1 cellular context compared by ENCODE assay signal in genomic region chr10:86440874-86441838, GRCh38.
TF ChIP-seq lines count a peak whose summit lies in the region.

No MANE protein-coding gene starts in this region.

TF ChIP-seq in HepG2, 621 proteins besides CTCF, POLR2A, EP300 and RAD21 (continued from another document and continues in another):
- TF ChIP-seq, protein P1, sequence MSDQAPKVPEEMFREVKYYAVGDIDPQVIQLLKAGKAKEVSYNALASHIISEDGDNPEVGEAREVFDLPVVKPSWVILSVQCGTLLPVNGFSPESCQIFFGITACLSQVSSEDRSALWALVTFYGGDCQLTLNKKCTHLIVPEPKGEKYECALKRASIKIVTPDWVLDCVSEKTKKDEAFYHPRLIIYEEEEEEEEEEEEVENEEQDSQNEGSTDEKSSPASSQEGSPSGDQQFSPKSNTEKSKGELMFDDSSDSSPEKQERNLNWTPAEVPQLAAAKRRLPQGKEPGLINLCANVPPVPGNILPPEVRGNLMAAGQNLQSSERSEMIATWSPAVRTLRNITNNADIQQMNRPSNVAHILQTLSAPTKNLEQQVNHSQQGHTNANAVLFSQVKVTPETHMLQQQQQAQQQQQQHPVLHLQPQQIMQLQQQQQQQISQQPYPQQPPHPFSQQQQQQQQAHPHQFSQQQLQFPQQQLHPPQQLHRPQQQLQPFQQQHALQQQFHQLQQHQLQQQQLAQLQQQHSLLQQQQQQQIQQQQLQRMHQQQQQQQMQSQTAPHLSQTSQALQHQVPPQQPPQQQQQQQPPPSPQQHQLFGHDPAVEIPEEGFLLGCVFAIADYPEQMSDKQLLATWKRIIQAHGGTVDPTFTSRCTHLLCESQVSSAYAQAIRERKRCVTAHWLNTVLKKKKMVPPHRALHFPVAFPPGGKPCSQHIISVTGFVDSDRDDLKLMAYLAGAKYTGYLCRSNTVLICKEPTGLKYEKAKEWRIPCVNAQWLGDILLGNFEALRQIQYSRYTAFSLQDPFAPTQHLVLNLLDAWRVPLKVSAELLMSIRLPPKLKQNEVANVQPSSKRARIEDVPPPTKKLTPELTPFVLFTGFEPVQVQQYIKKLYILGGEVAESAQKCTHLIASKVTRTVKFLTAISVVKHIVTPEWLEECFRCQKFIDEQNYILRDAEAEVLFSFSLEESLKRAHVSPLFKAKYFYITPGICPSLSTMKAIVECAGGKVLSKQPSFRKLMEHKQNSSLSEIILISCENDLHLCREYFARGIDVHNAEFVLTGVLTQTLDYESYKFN (CRISPR knock-in tag; conservative IDR thresholded peaks at IDR 0.05), result peak; percentile 99
- TF ChIP-seq TBL1XR1 (IDR thresholded peaks at IDR 0.05; ENCODE audit: borderline replicate concordance, low read length, partially characterized antibody) (peak; percentile 38), ZNF782 (CRISPR knock-in tag; IDR thresholded peaks at IDR 0.05; ENCODE audit: borderline replicate concordance) (no peak), MIXL1 (CRISPR knock-in tag; IDR thresholded peaks at IDR 0.05) (peak; percentile 35; the same call in 1 of the 2 replicates), CEBPB (IDR thresholded peaks at IDR 0.05; ENCODE audit: borderline replicate concordance, low read depth, low read length) (0 out of 2 replicates have a peak, but pooled peaks have one; percentile 18), GATAD1 (CRISPR knock-in tag; IDR thresholded peaks at IDR 0.05) (no peak), CBX5 (CRISPR knock-in tag; IDR thresholded peaks at IDR 0.05; ENCODE audit: borderline replicate concordance) (no peak), ARID3A (IDR thresholded peaks at IDR 0.05; ENCODE audit: low read depth, low read length) (peak; percentile 77), ZC3H4 (CRISPR knock-in tag; IDR thresholded peaks at IDR 0.05; ENCODE audit: borderline replicate concordance) (no peak), ZNF138 (CRISPR knock-in tag; IDR thresholded peaks at IDR 0.05; ENCODE audit: low read depth) (no peak), ZNF724P (CRISPR knock-in tag; IDR thresholded peaks at IDR 0.05; ENCODE audit: borderline replicate concordance) (no peak), PHF8 (CRISPR knock-in tag; IDR thresholded peaks at IDR 0.05) (no peak), KLF12 (CRISPR knock-in tag; IDR thresholded peaks at IDR 0.05; ENCODE audit: borderline replicate concordance) (no peak), DNMT3B (CRISPR knock-in tag; conservative IDR thresholded peaks at IDR 0.05) (0 out of 2 replicates have a peak, but pooled peaks have one; percentile 40), ZNF737 (CRISPR knock-in tag; IDR thresholded peaks at IDR 0.05; ENCODE audit: borderline replicate concordance) (no peak), NRL (CRISPR knock-in tag; IDR thresholded peaks at IDR 0.05; ENCODE audit: borderline replicate concordance) (no peak), NR1H2 (CRISPR knock-in tag; IDR thresholded peaks at IDR 0.05; ENCODE audit: borderline replicate concordance, low read depth) (no peak), MATR3 (CRISPR knock-in tag; IDR thresholded peaks at IDR 0.05) (no peak), MTF1 (CRISPR knock-in tag; IDR thresholded peaks at IDR 0.05) (no peak), ZNF605 (CRISPR knock-in tag; IDR thresholded peaks at IDR 0.05) (0 out of 2 replicates have a peak, but pooled peaks have one; percentile 44), NR2C2 (CRISPR knock-in tag; IDR thresholded peaks at IDR 0.05; ENCODE audit: borderline replicate concordance) (peak; percentile 43; the same call in 1 of the 2 replicates), ETV5 (CRISPR knock-in tag; IDR thresholded peaks at IDR 0.05; ENCODE audit: borderline replicate concordance) (peak; percentile 87), TEAD3 (CRISPR knock-in tag; optimal IDR thresholded peaks at IDR 0.05; ENCODE audit: borderline replicate concordance) (peak; percentile 52), DMAP1 (CRISPR knock-in tag; IDR thresholded peaks at IDR 0.05) (peak; percentile 33), ZFP1 (CRISPR knock-in tag; IDR thresholded peaks at IDR 0.05) (peak; percentile 60; the same call in 1 of the 2 replicates), ZNF800 (CRISPR knock-in tag; IDR thresholded peaks at IDR 0.05) (no peak; the same call in 1 of the 2 replicates), HBP1 (CRISPR knock-in tag; IDR thresholded peaks at IDR 0.05; ENCODE audit: low read depth) (0 out of 2 replicates have a peak, but pooled peaks have one; percentile 57), ZNF841 (CRISPR knock-in tag; IDR thresholded peaks at IDR 0.05; ENCODE audit: borderline replicate concordance) (no peak), ZNF501 (CRISPR knock-in tag; IDR thresholded peaks at IDR 0.05) (no peak), ZNF772 (CRISPR knock-in tag; IDR thresholded peaks at IDR 0.05) (peak; percentile 51; the same call in 1 of the 2 replicates), SAFB2 (CRISPR knock-in tag; IDR thresholded peaks at IDR 0.05; ENCODE audit: borderline replicate concordance, low read depth) (no peak; the same call in 1 of the 2 replicates), FOXO1 (CRISPR knock-in tag; IDR thresholded peaks at IDR 0.05) (peak; percentile 46; the same call in 1 of the 2 replicates)
- TF ChIP-seq, protein P2, sequence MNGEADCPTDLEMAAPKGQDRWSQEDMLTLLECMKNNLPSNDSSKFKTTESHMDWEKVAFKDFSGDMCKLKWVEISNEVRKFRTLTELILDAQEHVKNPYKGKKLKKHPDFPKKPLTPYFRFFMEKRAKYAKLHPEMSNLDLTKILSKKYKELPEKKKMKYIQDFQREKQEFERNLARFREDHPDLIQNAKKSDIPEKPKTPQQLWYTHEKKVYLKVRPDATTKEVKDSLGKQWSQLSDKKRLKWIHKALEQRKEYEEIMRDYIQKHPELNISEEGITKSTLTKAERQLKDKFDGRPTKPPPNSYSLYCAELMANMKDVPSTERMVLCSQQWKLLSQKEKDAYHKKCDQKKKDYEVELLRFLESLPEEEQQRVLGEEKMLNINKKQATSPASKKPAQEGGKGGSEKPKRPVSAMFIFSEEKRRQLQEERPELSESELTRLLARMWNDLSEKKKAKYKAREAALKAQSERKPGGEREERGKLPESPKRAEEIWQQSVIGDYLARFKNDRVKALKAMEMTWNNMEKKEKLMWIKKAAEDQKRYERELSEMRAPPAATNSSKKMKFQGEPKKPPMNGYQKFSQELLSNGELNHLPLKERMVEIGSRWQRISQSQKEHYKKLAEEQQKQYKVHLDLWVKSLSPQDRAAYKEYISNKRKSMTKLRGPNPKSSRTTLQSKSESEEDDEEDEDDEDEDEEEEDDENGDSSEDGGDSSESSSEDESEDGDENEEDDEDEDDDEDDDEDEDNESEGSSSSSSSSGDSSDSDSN (CRISPR knock-in tag; IDR thresholded peaks at IDR 0.05), result 0 out of 2 replicates have a peak, but pooled peaks have one; percentile 24
- TF ChIP-seq, protein P3, sequence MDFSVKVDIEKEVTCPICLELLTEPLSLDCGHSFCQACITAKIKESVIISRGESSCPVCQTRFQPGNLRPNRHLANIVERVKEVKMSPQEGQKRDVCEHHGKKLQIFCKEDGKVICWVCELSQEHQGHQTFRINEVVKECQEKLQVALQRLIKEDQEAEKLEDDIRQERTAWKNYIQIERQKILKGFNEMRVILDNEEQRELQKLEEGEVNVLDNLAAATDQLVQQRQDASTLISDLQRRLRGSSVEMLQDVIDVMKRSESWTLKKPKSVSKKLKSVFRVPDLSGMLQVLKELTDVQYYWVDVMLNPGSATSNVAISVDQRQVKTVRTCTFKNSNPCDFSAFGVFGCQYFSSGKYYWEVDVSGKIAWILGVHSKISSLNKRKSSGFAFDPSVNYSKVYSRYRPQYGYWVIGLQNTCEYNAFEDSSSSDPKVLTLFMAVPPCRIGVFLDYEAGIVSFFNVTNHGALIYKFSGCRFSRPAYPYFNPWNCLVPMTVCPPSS (IDR thresholded peaks at IDR 0.05), result no peak
- TF ChIP-seq, protein P4, sequence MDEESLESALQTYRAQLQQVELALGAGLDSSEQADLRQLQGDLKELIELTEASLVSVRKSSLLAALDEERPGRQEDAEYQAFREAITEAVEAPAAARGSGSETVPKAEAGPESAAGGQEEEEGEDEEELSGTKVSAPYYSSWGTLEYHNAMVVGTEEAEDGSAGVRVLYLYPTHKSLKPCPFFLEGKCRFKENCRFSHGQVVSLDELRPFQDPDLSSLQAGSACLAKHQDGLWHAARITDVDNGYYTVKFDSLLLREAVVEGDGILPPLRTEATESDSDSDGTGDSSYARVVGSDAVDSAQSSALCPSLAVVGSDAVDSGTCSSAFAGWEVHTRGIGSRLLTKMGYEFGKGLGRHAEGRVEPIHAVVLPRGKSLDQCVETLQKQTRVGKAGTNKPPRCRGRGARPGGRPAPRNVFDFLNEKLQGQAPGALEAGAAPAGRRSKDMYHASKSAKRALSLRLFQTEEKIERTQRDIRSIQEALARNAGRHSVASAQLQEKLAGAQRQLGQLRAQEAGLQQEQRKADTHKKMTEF (CRISPR knock-in tag; IDR thresholded peaks at IDR 0.05), result peak; percentile 80
- TF ChIP-seq, protein P5, sequence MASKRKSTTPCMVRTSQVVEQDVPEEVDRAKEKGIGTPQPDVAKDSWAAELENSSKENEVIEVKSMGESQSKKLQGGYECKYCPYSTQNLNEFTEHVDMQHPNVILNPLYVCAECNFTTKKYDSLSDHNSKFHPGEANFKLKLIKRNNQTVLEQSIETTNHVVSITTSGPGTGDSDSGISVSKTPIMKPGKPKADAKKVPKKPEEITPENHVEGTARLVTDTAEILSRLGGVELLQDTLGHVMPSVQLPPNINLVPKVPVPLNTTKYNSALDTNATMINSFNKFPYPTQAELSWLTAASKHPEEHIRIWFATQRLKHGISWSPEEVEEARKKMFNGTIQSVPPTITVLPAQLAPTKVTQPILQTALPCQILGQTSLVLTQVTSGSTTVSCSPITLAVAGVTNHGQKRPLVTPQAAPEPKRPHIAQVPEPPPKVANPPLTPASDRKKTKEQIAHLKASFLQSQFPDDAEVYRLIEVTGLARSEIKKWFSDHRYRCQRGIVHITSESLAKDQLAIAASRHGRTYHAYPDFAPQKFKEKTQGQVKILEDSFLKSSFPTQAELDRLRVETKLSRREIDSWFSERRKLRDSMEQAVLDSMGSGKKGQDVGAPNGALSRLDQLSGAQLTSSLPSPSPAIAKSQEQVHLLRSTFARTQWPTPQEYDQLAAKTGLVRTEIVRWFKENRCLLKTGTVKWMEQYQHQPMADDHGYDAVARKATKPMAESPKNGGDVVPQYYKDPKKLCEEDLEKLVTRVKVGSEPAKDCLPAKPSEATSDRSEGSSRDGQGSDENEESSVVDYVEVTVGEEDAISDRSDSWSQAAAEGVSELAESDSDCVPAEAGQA (IDR thresholded peaks at IDR 0.05; ENCODE audit: low read depth), result peak; percentile 31; the same call in 1 of the 2 replicates
- TF ChIP-seq, protein P5 (CRISPR knock-in tag; IDR thresholded peaks at IDR 0.05; ENCODE audit: borderline replicate concordance), result no peak
